In genomic region chr7:27808626-27809025, GRCh38 we compare ENCODE assay signal across 15 cellular contexts.
DNase-seq lines count a peak whose midpoint lies in the region; TF ChIP-seq lines count a peak whose summit lies in the region.
"Had no signal": no experiment of that assay in that cellular context is flagged by ENCODE, and none has a peak within 500 bp of the region (broad histone marks: within the 10 kb centered on the region; RNA-seq: fewer than 3 reads in every experiment).

No MANE protein-coding gene starts in this region.

- peak overlapping the region; percentile 64 for H3K4me3 Mint-ChIP-seq in HFFc6
- H3K4me3 Mint-ChIP-seq: CD4-positive, CD25-positive, alpha-beta regulatory T cell; T-cell had no signal

- H3K9me3 Mint-ChIP-seq in HFFc6, result no peaks in the 10 kb centered on the region
- H3K9me3 Mint-ChIP-seq: T-cell had no signal

- intact Hi-C loops in PC-9 (cut with micrococcal nuclease; ENCODE audit: unreplicated experiment) (no loop called here), transverse colon (cut with DNase I; ENCODE audit: low total_unique reads) (no loop called here)

- peaks cover 19% of the 10 kb centered on the region for H3K36me3 Mint-ChIP-seq in HFFc6 (ENCODE audit: low read depth)

- no peaks in the 10 kb centered on the region for H4K20me1 ChIP-seq in PC-9 (ENCODE audit: insufficient read depth)

- H3K79me2 ChIP-seq in ACC112 (ENCODE audit: control insufficient read depth, insufficient read depth, low read length, unreplicated experiment), result no peaks in the 10 kb centered on the region
- no peaks in the 10 kb centered on the region for H3K79me2 ChIP-seq in PC-9 (ENCODE audit: low read depth)

- DNase-seq in HFFc6 (peak; percentile 66), brain pericyte (ENCODE audit: low read depth, low spot score) (peak; percentile 30), right atrium auricular region (ENCODE audit: low spot score) (no peak), PC-9 (no peak), transverse colon (no peak), NCI-H146 (lab: John Stamatoyannopoulos, UW) (no peak)
- DNase-seq in activated CD8-positive, alpha-beta memory T cell treated with anti-CD3 and anti-CD28 coated beads, Interleukin-2, amount 50 U/mL, for 48 hours, result no peak
- DNase-seq: activated CD4-positive, alpha-beta T cell treated with anti-CD3 and anti-CD28 coated beads, Interleukin-2, amount 50 U/mL, for 1 hour; activated naive CD4-positive, alpha-beta T cell; CD4-positive, CD25-positive, alpha-beta regulatory T cell; NCI-H69; stimulated activated CD4-positive, alpha-beta T cell treated with anti-CD3 and anti-CD28 coated beads, Interleukin-4, amount 100 ng/mL, for 24 hours; T-cell had no signal

- H3K4me3 ChIP-seq in ACC112 (ENCODE audit: low read depth, low read length) (no peak overlapping the region), right atrium auricular region (no peak overlapping the region), PC-9 (no peak overlapping the region), transverse colon (no peak overlapping the region)

- H3K9me3 ChIP-seq in right atrium auricular region (no peaks in the 10 kb centered on the region), PC-9 (ENCODE audit: insufficient read depth, low read depth) (no peaks in the 10 kb centered on the region), transverse colon (no peaks in the 10 kb centered on the region)
- H3K9me3 ChIP-seq: neutrophil had no signal

- TF ChIP-seq EP300 in transverse colon (IDR thresholded peaks at IDR 0.05; ENCODE audit: low read depth), result no peak

- no peak overlapping the region for H2AFZ ChIP-seq in ACC112 (ENCODE audit: low read length, unreplicated experiment)
- no peak overlapping the region for H2AFZ ChIP-seq in PC-9

- H3K27me3 ChIP-seq in ACC112 (ENCODE audit: insufficient read depth, low read length) (no peaks in the 10 kb centered on the region), right atrium auricular region (no peaks in the 10 kb centered on the region), PC-9 (ENCODE audit: insufficient read depth, low read depth) (no peaks in the 10 kb centered on the region), transverse colon (no peaks in the 10 kb centered on the region)
- H3K27me3 ChIP-seq: neutrophil had no signal

- CTCF ChIA-PET in PC-9 (lab: Charles Lee), result interaction anchor here (0.6 kb wide), 1 partner anchor 205 kb away, joined by 3 read pairs; no protein-coding TSS in a partner anchor

- no peaks in the 10 kb centered on the region for H3K36me3 ChIP-seq in ACC112 (ENCODE audit: insufficient read depth, low read length)
- H3K36me3 ChIP-seq in right atrium auricular region, result no peaks in the 10 kb centered on the region
- peaks cover 13% of the 10 kb centered on the region; the same call in 1 of the 2 replicates for H3K36me3 ChIP-seq in PC-9 (ENCODE audit: low read depth)
- H3K36me3 ChIP-seq in transverse colon, result peaks cover 0 to 9% (median 2%) of the 10 kb centered on the region in 4 donors

- in situ Hi-C loops in transverse colon (cut with MboI; ENCODE audit: low pct_ligation_motif_present in 1 of 4, low pct_unique_long_range_greater_than_20kb in 1 of 4, low sequenced_read_pairs in 3 of 4), result no loop called here

- TF ChIP-seq POLR2A in transverse colon (IDR thresholded peaks at IDR 0.05), result no peak

- H3F3A ChIP-seq in PC-9 (ENCODE audit: insufficient read depth, low read depth), result peaks cover 9% of the 10 kb centered on the region; the same call in 1 of the 2 replicates

- 87 to 100% methylated on average over 2 of the region's 2 CpGs for WGBS in transverse colon (ENCODE audit: low coverage in 1 of 2), 2 donors

- no peaks in the 10 kb centered on the region for H3K27me3 Mint-ChIP-seq in HFFc6 (ENCODE audit: insufficient read depth)
- H3K27me3 Mint-ChIP-seq: CD4-positive, CD25-positive, alpha-beta regulatory T cell; T-cell had no signal

- peaks cover 35% of the 10 kb centered on the region for H3K4me1 Mint-ChIP-seq in HFFc6 (ENCODE audit: low read depth)

- BruUV-seq in PC-9 (replicated peaks; lab: Mats Ljungman, UMichigan), result no TSS peak

- TF ChIP-seq CTCF in HFFc6 (IDR thresholded peaks at IDR 0.05) (no peak), right atrium auricular region (IDR thresholded peaks at IDR 0.05) (no peak), PC-9 (conservative IDR thresholded peaks at IDR 0.05) (no peak), transverse colon (IDR thresholded peaks at IDR 0.05) (no peak)

- H3K4me2 ChIP-seq in PC-9, result no peak overlapping the region

- H3K4me1 ChIP-seq in ACC112 (ENCODE audit: control insufficient read depth, insufficient read depth, low read length, unreplicated experiment) (peaks cover 16% of the 10 kb centered on the region), right atrium auricular region (peaks cover 0 to 9% of the 10 kb centered on the region in 2 donors), PC-9 (replicated peaks; ENCODE audit: insufficient read depth) (no peaks in the 10 kb centered on the region), transverse colon (no peaks in the 10 kb centered on the region)

- H3K27ac ChIP-seq in ACC112 (ENCODE audit: low read depth, low read length) (peak overlapping the region; percentile 58), right atrium auricular region (peak overlapping the region; percentile 10 to 66), PC-9 (no peak overlapping the region), transverse colon (no peak overlapping the region)
- H3K27ac ChIP-seq: neutrophil had no signal

- H3K9me2 ChIP-seq in PC-9 (ENCODE audit: insufficient read depth), result no peaks in the 10 kb centered on the region

- POLR2A ChIA-PET in PC-9 (lab: Charles Lee; ENCODE audit: unreplicated experiment), result interaction anchor here (0.5 to 0.6 kb wide), 2 partner anchors 162 to 637 kb away, joined by 4 to 10 read pairs; no protein-coding TSS in a partner anchor

- H3K27ac Mint-ChIP-seq in HFFc6, result peak overlapping the region; percentile 81
- H3K27ac Mint-ChIP-seq: T-cell had no signal

Comparison
In these comparisons a context has a peak if more than half of its experiments do, and no peak if none do; other contexts are left out.
1. H3K27ac ChIP-seq: peak in ACC112 (single experiment) and right atrium auricular region (2 of 2); none in PC-9 (single experiment) and transverse colon (0 of 4).
2. DNase-seq: peak in HFFc6 (single experiment) and brain pericyte (single experiment); none in right atrium auricular region (single experiment), PC-9 (0 of 2), activated CD8-positive, alpha-beta memory T cell treated with anti-CD3 and anti-CD28 coated beads, Interleukin-2, amount 50 U/mL, for 48 hours (single experiment), transverse colon (single experiment) and NCI-H146 (single experiment).